8 cellular contexts compared by ENCODE assay signal in the genomic region with DNA sequence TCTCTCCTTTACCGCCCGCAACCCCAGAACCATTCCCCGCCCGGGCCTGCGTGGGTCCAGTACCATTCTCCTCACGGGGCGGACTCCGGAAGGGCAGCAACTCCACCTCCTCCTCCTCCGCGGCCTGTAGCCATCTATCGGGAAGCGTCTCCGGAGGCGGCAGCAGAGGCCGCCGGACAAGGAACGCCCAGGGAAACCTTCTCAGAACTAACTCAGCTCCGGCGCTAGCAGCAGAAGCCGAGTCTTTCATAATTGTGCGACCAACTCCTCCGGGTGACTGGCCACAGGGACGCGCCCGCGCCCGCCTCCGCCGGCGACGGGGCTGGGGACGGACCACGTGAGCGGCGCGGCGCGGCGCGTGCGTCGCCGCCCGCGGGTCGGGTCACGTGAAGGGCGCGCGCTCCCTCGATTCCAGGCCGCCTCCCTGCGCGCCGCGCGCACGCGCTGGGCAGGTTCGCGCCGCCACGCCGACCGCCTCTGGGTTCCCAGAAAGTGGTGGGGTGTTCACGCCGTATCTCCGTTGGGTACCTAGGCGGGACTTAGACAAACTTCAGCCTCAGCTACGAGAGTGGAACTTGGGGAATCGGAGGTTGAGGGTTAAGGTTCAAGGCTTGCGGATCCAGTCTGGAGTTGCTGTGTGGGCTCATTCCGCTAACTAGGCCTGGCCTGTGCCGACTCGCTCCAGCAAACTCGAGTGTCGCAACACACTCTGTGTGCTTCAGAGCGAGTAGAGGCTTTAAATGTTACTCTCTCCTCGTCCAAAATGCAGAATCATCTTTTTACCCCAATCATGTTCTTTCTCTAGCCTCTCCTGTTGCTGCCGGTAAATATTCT. TPM values are rescaled to one million over a fixed set of nuclear protein-coding genes. Genes with fewer than 3 reads are reported as not detected.
DNase-seq lines count a peak whose midpoint lies in the region; ATAC-seq, FAIRE-seq and TF ChIP-seq lines count a peak whose summit lies in the region.

Gene TRPM7, minus strand, starts transcription at position 330 of the 834 bp plus-strand sequence. Its CDS starts 264 bp downstream, at position 66.

- H3K9ac ChIP-seq in OCI-LY1 (ENCODE audit: low read length): peak within 1 kb of the TSS; percentile 100
- peak within 1 kb of the TSS; percentile 81 for H3K9ac ChIP-seq in endothelial cell of umbilical vein (replicated peaks; ENCODE audit: extremely low read depth, insufficient read depth, low read length)

- H3K27ac ChIP-seq in OCI-LY1 (ENCODE audit: low read depth, low read length, poor library complexity, severe bottlenecking) (peak within 1 kb of the TSS; percentile 89), endothelial cell of umbilical vein (ENCODE audit: insufficient read depth, low read depth, low read length) (peak within 1 kb of the TSS; percentile 68)

- dilution Hi-C loops in endothelial cell of umbilical vein (cut with MboI; ENCODE audit: extremely low pct_ligation_motif_present, low sequenced_read_pairs): no loop called here

- H3K36me3 ChIP-seq in Caco-2 (ENCODE audit: control insufficient read depth, insufficient read depth, low read length): no peaks in the 10 kb centered on the region
- H3K36me3 ChIP-seq in OCI-LY1 (ENCODE audit: insufficient read depth, low read length): peaks cover 26% of the 10 kb centered on the region
- H3K36me3 ChIP-seq in endothelial cell of umbilical vein (ENCODE audit: control insufficient read depth in 2 of 2, extremely low read depth in 1 of 2, insufficient read depth in 2 of 2, low read length in 2 of 2): no peaks in the 10 kb centered on the region

- H3K9me3 ChIP-seq in Caco-2 (no peaks in the 10 kb centered on the region), OCI-LY1 (ENCODE audit: low read length) (no peaks in the 10 kb centered on the region), endothelial cell of umbilical vein (replicated peaks; ENCODE audit: control insufficient read depth, insufficient read depth, low read length) (no peaks in the 10 kb centered on the region)

- intact Hi-C loops in Caco-2 (cut with micrococcal nuclease; ENCODE audit: unreplicated experiment) (loop anchor here (1.0 to 2.0 kb wide), 3 partner anchors 32 to 190 kb away; partner anchors contain the start of gene SPPL2A), endothelial cell of umbilical vein (cut with micrococcal nuclease) (loop anchor here (1.0 to 2.0 kb wide), 2 partner anchors 79 to 198 kb away; partner anchors contain the start of gene SPPL2A)

- BruUV-seq in Caco-2 (replicated peaks; lab: Mats Ljungman, UMichigan) (no TSS peak), endothelial cell of umbilical vein (replicated peaks; lab: Mats Ljungman, UMichigan) (TSS peak; percentile 91)

- H3K4me3 ChIP-seq in Caco-2 (ENCODE audit: low read depth, low read length) (peak within 1 kb of the TSS; percentile 87), OCI-LY1 (ENCODE audit: low read depth, low read length, poor library complexity, severe bottlenecking) (peak within 1 kb of the TSS; percentile 100), endothelial cell of umbilical vein (replicated peaks in 1 of 3; ENCODE audit: insufficient read depth in 1 of 3, low read depth in 1 of 3, low read length in 3 of 3) (peak within 1 kb of the TSS; percentile 79 to 90 (median 89))

- CTCF ChIA-PET in Caco-2 (lab: Charles Lee): no interaction called here
- CTCF ChIA-PET in endothelial cell of umbilical vein (lab: Charles Lee): interaction anchor here (0.9 to 2.7 kb wide), 5 partner anchors 11 to 200 kb away, joined by 3 to 15 read pairs (median 3); no protein-coding TSS in a partner anchor

- H3K4me1 Mint-ChIP-seq in Caco-2 (ENCODE audit: low read depth, unreplicated experiment): peaks cover 13% of the 10 kb centered on the region

- H3K9me2 ChIP-seq in OCI-LY1 (ENCODE audit: low read depth, low read length): no peaks in the 10 kb centered on the region

- no peaks in the 10 kb centered on the region for H3K27me3 ChIP-seq in Caco-2 (replicated peaks; ENCODE audit: control insufficient read depth, insufficient read depth, low read length)
- no peaks in the 10 kb centered on the region for H3K27me3 ChIP-seq in OCI-LY1 (ENCODE audit: insufficient read depth, low read length)
- no peaks in the 10 kb centered on the region for H3K27me3 ChIP-seq in endothelial cell of umbilical vein (ENCODE audit: control insufficient read depth in 2 of 2, insufficient read depth in 2 of 2, low read length in 2 of 2)

- H3K36me3 Mint-ChIP-seq in Caco-2 (ENCODE audit: insufficient read depth, unreplicated experiment): peaks cover 57% of the 10 kb centered on the region

- DNase-seq in Caco-2 (peak; percentile 83 to 91), HUDEP-2 (lab: John Stamatoyannopoulos, UW; ENCODE audit: unreplicated experiment in 76 of 76) (peak in 74 of 76 experiments; percentile 7 to 91 (median 76)), endothelial cell of umbilical vein (ENCODE audit: low read depth, low spot score) (peak; percentile 84), middle frontal gyrus (ENCODE audit: extremely low spot score, low spot score) (peak; percentile 82)
- DNase-seq in activated CD8-positive, alpha-beta memory T cell treated with anti-CD3 and anti-CD28 coated beads, Interleukin-2, amount 50 U/mL, for 48 hours: peak; percentile 95
- peak; percentile 84 to 87 for DNase-seq in stimulated activated CD8-positive, alpha-beta memory T cell treated with anti-CD3 and anti-CD28 coated beads, Interleukin-2, amount 100 ng/mL, for 48 hours (ENCODE audit: low read depth in 2 of 2)

- peak; percentile 94 for TF ChIP-seq POLR2A in endothelial cell of umbilical vein (IDR thresholded peaks at IDR 0.05; ENCODE audit: low read depth, low read length)

- peaks cover 48% of the 10 kb centered on the region for H3K79me2 ChIP-seq in OCI-LY1 (ENCODE audit: insufficient read depth, low read length)
- H3K79me2 ChIP-seq in endothelial cell of umbilical vein (ENCODE audit: control insufficient read depth, insufficient read depth, low read length): peaks cover 48% of the 10 kb centered on the region

- no peaks in the 10 kb centered on the region for H3K27me3 Mint-ChIP-seq in Caco-2 (ENCODE audit: insufficient read depth, unreplicated experiment)

- peak in 1 of 2 experiments; percentile 5 for TF ChIP-seq CTCF in Caco-2 (IDR thresholded peaks at IDR 0.05; ENCODE audit: insufficient read depth in 1 of 2, low read depth in 1 of 2, low read length in 1 of 2, severe bottlenecking in 1 of 2, unreplicated experiment in 1 of 2)
- TF ChIP-seq CTCF in OCI-LY1 (IDR thresholded peaks at IDR 0.05; ENCODE audit: low read length): no peak
- TF ChIP-seq CTCF in endothelial cell of umbilical vein (IDR thresholded peaks at IDR 0.05; ENCODE audit: extremely low read depth in 1 of 2, insufficient read depth in 1 of 2, low read depth in 1 of 2, low read length in 2 of 2): no peak

- H3K4me2 ChIP-seq in OCI-LY1 (ENCODE audit: low read length) (peak within 1 kb of the TSS; percentile 76), endothelial cell of umbilical vein (ENCODE audit: insufficient read depth, low read length) (peak within 1 kb of the TSS; percentile 97)

- H3K4me1 ChIP-seq in Caco-2: peaks cover under 1% of the 10 kb centered on the region; the same call in 1 of the 2 replicates
- H3K4me1 ChIP-seq in OCI-LY1 (ENCODE audit: insufficient read depth, low read length, severe bottlenecking): peaks cover 22% of the 10 kb centered on the region
- peaks cover 17% of the 10 kb centered on the region for H3K4me1 ChIP-seq in endothelial cell of umbilical vein (ENCODE audit: control insufficient read depth, extremely low read depth, insufficient read depth, low read length)

- H4K20me1 ChIP-seq in OCI-LY1 (ENCODE audit: insufficient read depth, low read length) (no peaks in the 10 kb centered on the region), endothelial cell of umbilical vein (replicated peaks; ENCODE audit: control insufficient read depth, extremely low read depth, insufficient read depth, low read length) (peaks cover under 1% of the 10 kb centered on the region)

- FAIRE-seq in endothelial cell of umbilical vein (lab: Jason Lieb, UNC): no peak

- no peaks in the 10 kb centered on the region for H3K9me3 Mint-ChIP-seq in Caco-2 (ENCODE audit: unreplicated experiment)

- H3K9me1 ChIP-seq in endothelial cell of umbilical vein (replicated peaks; ENCODE audit: control insufficient read depth, extremely low read depth, insufficient read depth, low read length): no peaks in the 10 kb centered on the region

- H3F3A ChIP-seq in OCI-LY1 (ENCODE audit: insufficient read depth, low read length): no peaks in the 10 kb centered on the region

- H3K27ac Mint-ChIP-seq in Caco-2 (ENCODE audit: unreplicated experiment): peak within 1 kb of the TSS; percentile 98

- peak within 1 kb of the TSS; percentile 85 for H3K4me3 Mint-ChIP-seq in Caco-2 (ENCODE audit: unreplicated experiment)

- POLR2A ChIA-PET in Caco-2 (lab: Charles Lee): interaction anchor here (0.6 kb wide), 1 partner anchor 87 kb away, joined by 3 read pairs; no protein-coding TSS in a partner anchor
- POLR2A ChIA-PET in endothelial cell of umbilical vein (lab: Charles Lee): no interaction called here

- ATAC-seq in GM21381 (IDR thresholded peaks at IDR 0.05; ENCODE audit: unreplicated experiment): peak; percentile 85

- H2AFZ ChIP-seq in OCI-LY1 (ENCODE audit: low read length) (0 out of 2 replicates have a peak within 1 kb of the TSS, but pooled peaks have one; percentile 67), endothelial cell of umbilical vein (ENCODE audit: low read depth, low read length) (peak within 1 kb of the TSS; percentile 97)

TF ChIP-seq in endothelial cell of umbilical vein, 7 proteins besides CTCF, POLR2A, EP300 and RAD21:
- no peak for TF ChIP-seq MYC (IDR thresholded peaks at IDR 0.05; ENCODE audit: low read depth, low read length)
- TF ChIP-seq POLR2AphosphoS5 (IDR thresholded peaks at IDR 0.05; ENCODE audit: insufficient read depth, low read depth, low read length): peak; percentile 85
- no peak for TF ChIP-seq FOS (IDR thresholded peaks at IDR 0.05; ENCODE audit: borderline replicate concordance, insufficient read depth, low read length)
- TF ChIP-seq, protein P1, sequence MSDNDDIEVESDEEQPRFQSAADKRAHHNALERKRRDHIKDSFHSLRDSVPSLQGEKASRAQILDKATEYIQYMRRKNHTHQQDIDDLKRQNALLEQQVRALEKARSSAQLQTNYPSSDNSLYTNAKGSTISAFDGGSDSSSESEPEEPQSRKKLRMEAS (IDR thresholded peaks at IDR 0.05; ENCODE audit: insufficient read depth, insufficient read length): peak; percentile 87

RNA-seq across cellular contexts. Expression of gene TRPM7, which starts in this region (rescaled TPM):
- 70.9 and 73.4 TPM in 2 replicates for total RNA-seq in Caco-2 (2022)
- 26.3 and 34.8 TPM in 2 replicates for total RNA-seq in endothelial cell of umbilical vein
- 4.4 and 6.4 TPM in 2 replicates for polyA plus RNA-seq in endothelial cell of umbilical vein
- 4.1 and 5.3 TPM in 2 replicates for polyA plus RNA-seq in endothelial cell of umbilical vein (2011; cell fraction: cytosol; rRNA removed)
- 29.6 and 35.5 TPM in 2 replicates for polyA plus RNA-seq in endothelial cell of umbilical vein (2011; cell fraction: nucleus; rRNA removed)
- polyA plus RNA-seq in endothelial cell of umbilical vein (2012): 11.1 and 16.7 TPM in 2 replicates
- polyA minus RNA-seq in endothelial cell of umbilical vein: 28.0 and 32.5 TPM in 2 replicates
- polyA minus RNA-seq in endothelial cell of umbilical vein (2011; cell fraction: cytosol; rRNA and poly(A)+ RNA removed): 33.9 TPM
- polyA minus RNA-seq in endothelial cell of umbilical vein (2011; cell fraction: nucleus; rRNA and poly(A)+ RNA removed): 78.8 and 119 TPM in 2 replicates

Comparison
In these comparisons a context has a peak if more than half of its experiments do, and no peak if none do; other contexts are left out.
1. Peak in every context shown above with its lines: DNase-seq, ATAC-seq, H3K4me3 ChIP-seq and H3K27ac ChIP-seq.